21 cellular contexts compared by ENCODE assay signal in the genomic region with DNA sequence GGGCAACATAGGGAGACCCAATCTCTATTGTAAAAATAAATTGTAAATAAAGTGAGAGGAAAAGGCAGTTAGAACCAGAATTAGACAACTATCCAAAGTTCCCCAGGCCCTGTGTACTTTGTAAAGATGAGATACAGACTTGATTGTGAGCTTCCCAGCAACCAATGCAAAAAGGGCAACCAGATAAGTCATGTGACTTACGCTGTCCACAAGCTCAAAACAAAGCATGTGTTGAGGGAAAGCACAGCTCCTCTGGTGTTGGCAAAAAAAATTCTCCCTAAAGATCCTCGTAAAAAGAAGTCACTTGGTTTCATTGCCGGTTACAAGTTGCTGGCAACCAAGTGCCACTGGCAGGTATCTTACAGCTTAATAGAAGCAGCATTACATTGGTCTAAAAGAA.
DNase-seq lines count a peak whose midpoint lies in the region; ATAC-seq, FAIRE-seq and TF ChIP-seq lines count a peak whose summit lies in the region.
"Had no signal": no experiment of that assay in that cellular context is flagged by ENCODE, and none has a peak within 500 bp of the region (broad histone marks: within the 10 kb centered on the region; RNA-seq: fewer than 3 reads in every experiment).

No MANE protein-coding gene starts in this region.

- no peak overlapping the region for H2BK15ac ChIP-seq in H1 (ENCODE audit: low read length)

- H3K56ac ChIP-seq in H1 (replicated peaks; ENCODE audit: insufficient read length, low read depth, low read length) = no peak overlapping the region

- TF ChIP-seq RAD21 in A549 (conservative IDR thresholded peaks at IDR 0.05 in 1 of 2, IDR thresholded peaks at IDR 0.05 in 1 of 2) = no peak
- TF ChIP-seq RAD21 in Ishikawa (IDR thresholded peaks at IDR 0.05; ENCODE audit: low read depth) = no peak
- no peak for TF ChIP-seq RAD21 in H1 (IDR thresholded peaks at IDR 0.05 in 1 of 2, conservative IDR thresholded peaks at IDR 0.05 in 1 of 2; ENCODE audit: low read depth in 2 of 2, low read length in 2 of 2)

- H2BK12ac ChIP-seq in H1 (ENCODE audit: low read depth, low read length) = no peak overlapping the region

- peak in 1 of 2 experiments; percentile 21 for DNase-seq in A549 (ENCODE audit: low read depth in 1 of 2, low spot score in 1 of 2)
- DNase-seq in H1 (ENCODE audit: low read depth in 1 of 2, low spot score in 2 of 2) = no peak
- DNase-seq in kidney = no peak
- no peak for DNase-seq in DMS79 treated with DMSO at 0.1 percent for 48 hours (lab: John Stamatoyannopoulos, UW)
- no peak for DNase-seq in DMS 273 (lab: John Stamatoyannopoulos, UW; ENCODE audit: unreplicated experiment)
- DNase-seq: CD4-positive, alpha-beta T cell; DND-41; EL; H7; HFFc6 had no signal

- H2BK5ac ChIP-seq in H1 (ENCODE audit: low read depth, low read length) = no peak overlapping the region

- TF ChIP-seq POLR2A in A549 (IDR thresholded peaks at IDR 0.05; ENCODE audit: low read length) (no peak), H1 (IDR thresholded peaks at IDR 0.05; ENCODE audit: control extremely low read depth in 1 of 2, low read depth in 2 of 2, low read length in 2 of 2) (no peak)

- peaks cover 2% of the 10 kb centered on the region; the same call in 1 of the 2 replicates for H3K36me3 ChIP-seq in SU-DHL-6 (ENCODE audit: low read length)
- no peaks in the 10 kb centered on the region for H3K36me3 ChIP-seq in H1 (ENCODE audit: control insufficient read depth in 2 of 4, insufficient read depth in 4 of 4, low read length in 3 of 4)
- no peaks in the 10 kb centered on the region for H3K36me3 ChIP-seq in kidney (ENCODE audit: control insufficient read depth in 1 of 2, insufficient read depth in 2 of 2, low read length in 2 of 2)

- ATAC-seq in A549 = no peak
- no peak for ATAC-seq in GM18873 (IDR thresholded peaks at IDR 0.05; ENCODE audit: low FRiP score, unreplicated experiment)
- ATAC-seq: GM23338, HCT116, HepG2 had no signal

- H4K20me1 ChIP-seq in SU-DHL-6 (ENCODE audit: low read depth, low read length) (no peaks in the 10 kb centered on the region), H1 (replicated peaks in 1 of 2; ENCODE audit: control insufficient read depth in 1 of 2, insufficient read depth in 2 of 2, low read length in 2 of 2) (peaks cover 0 to 3% of the 10 kb centered on the region in 2 experiments)

- no peak overlapping the region for H2AK5ac ChIP-seq in H1 (ENCODE audit: low read depth, low read length)

- H3K9ac ChIP-seq in SU-DHL-6 (ENCODE audit: low read length) (no peak overlapping the region), H1 (replicated peaks in 1 of 4; ENCODE audit: extremely low read depth in 1 of 4, low read depth in 3 of 4, low read length in 3 of 4) (no peak overlapping the region), kidney (ENCODE audit: low read length in 2 of 2) (no peak overlapping the region)
- H3K9ac ChIP-seq: KMS-11 had no signal

- no peak overlapping the region for H3K4ac ChIP-seq in H1 (replicated peaks; ENCODE audit: insufficient read length, low read depth, low read length)

- no peak overlapping the region for H3K14ac ChIP-seq in H1 (ENCODE audit: insufficient read length)

- H3K4me2 ChIP-seq in A549 (no peak overlapping the region), SU-DHL-6 (ENCODE audit: low read depth, low read length, poor library complexity, severe bottlenecking) (no peak overlapping the region), H1 (ENCODE audit: insufficient read depth in 1 of 2, low read depth in 2 of 2, low read length in 2 of 2) (no peak overlapping the region)
- H3K4me2 ChIP-seq: GM23338, KMS-11 had no signal

- H3K4me1 ChIP-seq in A549 = peaks cover 17% of the 10 kb centered on the region
- H3K4me1 ChIP-seq in H1 (replicated peaks in 1 of 4; ENCODE audit: control insufficient read depth in 3 of 4, insufficient read depth in 4 of 4, low read length in 3 of 4) = peaks cover 0 to 3% (median 0%) of the 10 kb centered on the region in 4 experiments; a peak in 2 of 7 replicates
- no peaks in the 10 kb centered on the region for H3K4me1 ChIP-seq in kidney (ENCODE audit: control insufficient read depth in 1 of 2, insufficient read depth in 1 of 2, low read depth in 1 of 2, low read length in 2 of 2)

- H3K4me3 ChIP-seq in A549 (no peak overlapping the region), SU-DHL-6 (ENCODE audit: insufficient read depth, low read length, poor library complexity, severe bottlenecking) (no peak overlapping the region), H1 (ENCODE audit: extremely low read depth in 1 of 4, insufficient read depth in 2 of 4, low read depth in 3 of 4, low read length in 4 of 4) (no peak overlapping the region), kidney (ENCODE audit: low read length in 2 of 2) (no peak overlapping the region)
- H3K4me3 ChIP-seq: GM23338 had no signal

- no peak overlapping the region for H2BK20ac ChIP-seq in H1 (ENCODE audit: low read length)

- no peak overlapping the region for H3K18ac ChIP-seq in H1 (ENCODE audit: extremely low read depth, low read length)

- no peaks in the 10 kb centered on the region for H3K9me3 ChIP-seq in A549
- no peaks in the 10 kb centered on the region for H3K9me3 ChIP-seq in SU-DHL-6 (ENCODE audit: insufficient read depth, low read length)
- H3K9me3 ChIP-seq in H1 (ENCODE audit: insufficient read depth in 2 of 2, low read depth in 1 of 2, low read length in 1 of 2) = no peaks in the 10 kb centered on the region
- H3K9me3 ChIP-seq in kidney (ENCODE audit: control insufficient read depth in 1 of 2, low read length in 2 of 2) = no peaks in the 10 kb centered on the region

- H3K79me2 ChIP-seq in SU-DHL-6 (ENCODE audit: insufficient read depth, low read length) = peaks cover 98% of the 10 kb centered on the region
- H3K79me2 ChIP-seq in H1 (ENCODE audit: control insufficient read depth in 1 of 2, insufficient read depth in 2 of 2, low read length in 2 of 2) = peaks cover 0 to 33% of the 10 kb centered on the region in 2 experiments; a peak in 1 of 4 replicates

- H3K27me3 ChIP-seq in SU-DHL-6 (ENCODE audit: low read length) (no peaks in the 10 kb centered on the region), H1 (replicated peaks in 1 of 4; ENCODE audit: control insufficient read depth in 3 of 4, extremely low read depth in 1 of 4, insufficient read depth in 3 of 4, low read length in 3 of 4) (no peaks in the 10 kb centered on the region)

- no peaks in the 10 kb centered on the region for H3K9me2 ChIP-seq in SU-DHL-6 (replicated peaks; ENCODE audit: insufficient read depth, low read length)

- no peak overlapping the region for H3K23ac ChIP-seq in H1 (ENCODE audit: insufficient read length)

- H4K8ac ChIP-seq in H1 (ENCODE audit: extremely low read depth, insufficient read depth, low read length) = no peak overlapping the region

- TF ChIP-seq CTCF in A549 (IDR thresholded peaks at IDR 0.05) (no peak), SU-DHL-6 (IDR thresholded peaks at IDR 0.05; ENCODE audit: insufficient read depth, low read length, poor library complexity, severe bottlenecking) (no peak), H1 (IDR thresholded peaks at IDR 0.05; ENCODE audit: control extremely low read depth in 1 of 3, insufficient read depth in 1 of 3, low read depth in 1 of 3, low read length in 3 of 3) (no peak), kidney (IDR thresholded peaks at IDR 0.05; ENCODE audit: borderline replicate concordance, extremely low read depth, insufficient read depth) (no peak)

- H2AFZ ChIP-seq in SU-DHL-6 (ENCODE audit: low read depth, low read length, severe bottlenecking) (no peak overlapping the region), H1 (ENCODE audit: low read length) (no peak overlapping the region)
- H2AFZ ChIP-seq: GM23338 had no signal

- H3K79me1 ChIP-seq in H1 (ENCODE audit: low read depth, low read length) = peaks cover 5% of the 10 kb centered on the region; the same call in 1 of the 2 replicates

- CTCF ChIA-PET in A549 (lab: Yijun Ruan, JAX) = no interaction called here
- CTCF ChIA-PET in H1 (lab: Charles Lee; ENCODE audit: partially characterized antibody) = interaction anchor here (0.6 to 1.0 kb wide), 3 partner anchors 15 to 147 kb away, joined by 3 read pairs; no protein-coding TSS in a partner anchor

- TF ChIP-seq EP300 in A549 (IDR thresholded peaks at IDR 0.05) = no peak
- TF ChIP-seq EP300 in Ishikawa (IDR thresholded peaks at IDR 0.05; ENCODE audit: borderline replicate concordance) = no peak
- no peak for TF ChIP-seq EP300 in H1 (IDR thresholded peaks at IDR 0.05; ENCODE audit: borderline replicate concordance in 1 of 2, low read depth in 2 of 2, low read length in 2 of 2)

- no peak overlapping the region for H4K91ac ChIP-seq in H1 (replicated peaks; ENCODE audit: insufficient read length, low read length)

- H2BK120ac ChIP-seq in H1 (replicated peaks; ENCODE audit: low read depth, low read length) = no peak overlapping the region

- intact Hi-C loops in kidney (cut with DNase I) = no loop called here

- H4K5ac ChIP-seq in H1 (ENCODE audit: insufficient read length, low read depth, low read length) = no peak overlapping the region

- WGBS in A549 (ENCODE audit: missing lambda C conversion rate) = 96% methylated on average over 3 of the region's 3 CpGs
- 80% methylated on average over 3 of the region's 3 CpGs; no CpG with 5 or more reads in 1 of the 2 experiments for WGBS in H1 (ENCODE audit: extremely low coverage in 1 of 2, insufficient coverage in 1 of 2, insufficient read length in 1 of 2, insufficient replicate concordance in 2 of 2, low coverage in 1 of 2, low lambda C conversion rate in 2 of 2, missing lambda C conversion rate in 1 of 2), 2 experiments

- FAIRE-seq in A549 (lab: Jason Lieb, UNC) (no peak), H1 (lab: Jason Lieb, UNC) (no peak), kidney (lab: Jason Lieb, UNC) (no peak)
- FAIRE-seq: GM12892, GM18507, HepG2 had no signal

- POLR2A ChIA-PET in A549 (lab: Yijun Ruan, JAX) = no interaction called here
- POLR2A ChIA-PET in H1 (lab: Charles Lee; ENCODE audit: partially characterized antibody) = interaction anchor here (1.1 kb wide), 1 partner anchor 10 kb away, joined by 5 read pairs; no protein-coding TSS in a partner anchor

- no peaks in the 10 kb centered on the region for H3K23me2 ChIP-seq in H1 (ENCODE audit: low read depth, low read length)

- H3K27ac ChIP-seq in A549 (no peak overlapping the region), SU-DHL-6 (ENCODE audit: low read depth, low read length) (peak overlapping the region; percentile 94; the same call in 1 of the 2 replicates), H1 (ENCODE audit: low read depth, low read length) (no peak overlapping the region), kidney (ENCODE audit: low read depth in 2 of 2, low read length in 2 of 2) (no peak overlapping the region)
- H3K27ac ChIP-seq: 22Rv1, C4-2B, KMS-11 had no signal

- peaks cover 43% of the 10 kb centered on the region for H3F3A ChIP-seq in SU-DHL-6 (ENCODE audit: insufficient read depth)

TF ChIP-seq in H1, 55 proteins besides CTCF, POLR2A, EP300 and RAD21 (continues in another document):
- TF ChIP-seq SAP30 (IDR thresholded peaks at IDR 0.05; ENCODE audit: insufficient read depth, insufficient replicate concordance, low read length) = no peak
- no peak for TF ChIP-seq PHF8 (conservative IDR thresholded peaks at IDR 0.05; ENCODE audit: low read depth, low read length)
- no peak for TF ChIP-seq CBX8 (IDR thresholded peaks at IDR 0.05; ENCODE audit: borderline replicate concordance, low read depth, low read length)
- no peak for TF ChIP-seq POLR2AphosphoS5 (IDR thresholded peaks at IDR 0.05; ENCODE audit: low read depth, low read length)
- peak; percentile 45; the same call in 1 of the 2 replicates for TF ChIP-seq KDM1A (IDR thresholded peaks at IDR 0.05; ENCODE audit: borderline replicate concordance, low read length)
